Comparison of ENCODE assay signal across 10 cellular contexts in the genomic region with DNA sequence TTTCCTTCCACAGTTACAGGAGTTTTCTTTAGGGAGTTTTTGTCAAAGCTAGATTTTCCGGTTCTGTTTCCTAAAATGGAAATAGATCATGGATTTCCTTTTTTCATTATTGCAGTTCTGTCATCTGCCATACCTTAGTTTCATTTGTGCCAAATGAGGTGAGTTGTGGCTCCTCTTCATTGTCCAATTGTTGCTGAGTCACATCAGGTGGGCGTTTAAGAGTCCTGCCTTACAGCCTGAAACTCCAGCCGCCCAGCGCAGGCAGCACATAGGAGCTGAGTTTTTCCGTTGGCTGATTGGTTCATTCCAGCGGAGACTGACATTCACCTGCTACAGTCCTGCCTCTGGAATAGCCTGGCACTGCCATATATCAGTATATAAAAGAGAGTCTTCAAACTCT. TPM values are rescaled to one million over a fixed set of nuclear protein-coding genes. Genes with fewer than 3 reads are reported as not detected.
DNase-seq lines count a peak whose midpoint lies in the region; ATAC-seq, FAIRE-seq and TF ChIP-seq lines count a peak whose summit lies in the region.
"Had no signal": no experiment of that assay in that cellular context is flagged by ENCODE, and none has a peak within 500 bp of the region (broad histone marks: within the 10 kb centered on the region; RNA-seq: fewer than 3 reads in every experiment).

No MANE protein-coding gene starts in this region.

- CTCF ChIA-PET in HepG2 (lab: Yijun Ruan, JAX; ENCODE audit: low intra/inter-chr PET ratio, low total read pairs), result no interaction called here

- DNase-seq in HepG2 (ENCODE audit: low spot score) (no peak), right lobe of liver (no peak), breast epithelium (ENCODE audit: low spot score in 2 of 2) (peak in 1 of 2 donors; percentile 71), vagina (ENCODE audit: extremely low spot score in 2 of 2) (no peak), midbrain (lab: John Stamatoyannopoulos, UW) (no peak)
- DNase-seq in central memory CD4-positive, alpha-beta T cell, result no peak
- DNase-seq: NCI-H2081; stimulated activated CD4-positive, alpha-beta T cell treated with anti-CD3 and anti-CD28 coated beads, Interleukin-15, amount 100 ng/mL, for 24 hours had no signal

- H3K27ac ChIP-seq in HepG2 (ENCODE audit: extremely low read length, insufficient read depth, low read length) (no peak overlapping the region), right lobe of liver (no peak overlapping the region), breast epithelium (peak overlapping the region; percentile 83 to 85), muscle layer of duodenum (ENCODE audit: low read length) (peak overlapping the region; percentile 46), vagina (peak overlapping the region; percentile 85)

- no peak for TF ChIP-seq EP300 in HepG2 (IDR thresholded peaks at IDR 0.05; ENCODE audit: low read depth in 2 of 2, low read length in 2 of 2)
- no peak for TF ChIP-seq EP300 in HepG2 (CRISPR knock-in tag; IDR thresholded peaks at IDR 0.05; ENCODE audit: borderline replicate concordance)

- H3K4me3 ChIP-seq in HepG2 (replicated peaks in 1 of 3; ENCODE audit: insufficient read depth in 1 of 3, low read depth in 2 of 3, low read length in 3 of 3) (no peak overlapping the region), right lobe of liver (no peak overlapping the region), breast epithelium (no peak overlapping the region), muscle layer of duodenum (ENCODE audit: low read depth in 1 of 2, low read length in 2 of 2) (no peak overlapping the region), vagina (no peak overlapping the region)

- H4K20me1 ChIP-seq in HepG2 (ENCODE audit: insufficient read depth, low read length), result no peaks in the 10 kb centered on the region

- WGBS in HepG2 (ENCODE audit: low lambda C conversion rate), result 93% methylated on average over 6 of the region's 6 CpGs
- 79% methylated on average over 4 of the region's 6 CpGs for WGBS in right lobe of liver (ENCODE audit: insufficient coverage, low coverage, low lambda C conversion rate, missing lambda C conversion rate)

- H3K36me3 ChIP-seq in HepG2 (replicated peaks in 1 of 2; ENCODE audit: control insufficient read depth in 1 of 2, insufficient read depth in 2 of 2, low read length in 2 of 2) (peaks cover 0 to 2% of the 10 kb centered on the region in 2 experiments; a peak in 2 of 5 replicates), right lobe of liver (no peaks in the 10 kb centered on the region), breast epithelium (no peaks in the 10 kb centered on the region), muscle layer of duodenum (ENCODE audit: control insufficient read depth in 1 of 2, insufficient read depth in 2 of 2, low read length in 2 of 2) (no peaks in the 10 kb centered on the region), vagina (no peaks in the 10 kb centered on the region)

- peaks cover 2% of the 10 kb centered on the region for H3K79me2 ChIP-seq in HepG2 (ENCODE audit: insufficient read depth, low read length)

- no TSS peak for BruUV-seq in HepG2 (replicated peaks; lab: Mats Ljungman, UMichigan)

- FAIRE-seq in HepG2 (lab: Jason Lieb, UNC), result no peak

- TF ChIP-seq POLR2A in HepG2 (IDR thresholded peaks at IDR 0.05; ENCODE audit: insufficient read depth in 1 of 2, low read depth in 2 of 2, low read length in 2 of 2) (no peak), right lobe of liver (IDR thresholded peaks at IDR 0.05) (no peak), breast epithelium (IDR thresholded peaks at IDR 0.05) (no peak), vagina (IDR thresholded peaks at IDR 0.05) (no peak)

- H3K27me3 ChIP-seq in HepG2 (ENCODE audit: control insufficient read depth in 1 of 2, insufficient read depth in 2 of 2, low read length in 2 of 2) (no peaks in the 10 kb centered on the region), right lobe of liver (no peaks in the 10 kb centered on the region), breast epithelium (no peaks in the 10 kb centered on the region), muscle layer of duodenum (ENCODE audit: low read depth, low read length) (no peaks in the 10 kb centered on the region), vagina (no peaks in the 10 kb centered on the region)

- intact Hi-C loops in HepG2 (cut with micrococcal nuclease; ENCODE audit: unreplicated experiment) (no loop called here), right lobe of liver (cut with DNase I) (no loop called here), breast epithelium (cut with DNase I; ENCODE audit: low total_unique reads) (loop anchor here (10.0 kb wide), 1 partner anchor 107 kb away; no protein-coding TSS in a partner anchor), vagina (cut with DNase I) (no loop called here)

- in situ Hi-C loops in HepG2 (cut with HindIII; ENCODE audit: extremely low pct_ligation_motif_present, low pct_unique_long_range_greater_than_20kb), result no loop called here

- H3K9me3 ChIP-seq in HepG2 (ENCODE audit: low read length) (no peaks in the 10 kb centered on the region), right lobe of liver (no peaks in the 10 kb centered on the region), breast epithelium (no peaks in the 10 kb centered on the region), muscle layer of duodenum (ENCODE audit: control insufficient read depth in 1 of 2, low read length in 2 of 2) (no peaks in the 10 kb centered on the region), vagina (no peaks in the 10 kb centered on the region)

- TF ChIP-seq CTCF in HepG2 (CRISPR knock-in tag; IDR thresholded peaks at IDR 0.05) (no peak), right lobe of liver (IDR thresholded peaks at IDR 0.05) (no peak), breast epithelium (IDR thresholded peaks at IDR 0.05) (no peak), vagina (IDR thresholded peaks at IDR 0.05) (no peak)

- no peak overlapping the region for H2AFZ ChIP-seq in HepG2 (ENCODE audit: low read length)

- POLR2A ChIA-PET in HepG2 (lab: Yijun Ruan, JAX), result no interaction called here

- no peak overlapping the region for H3K9ac ChIP-seq in HepG2 (ENCODE audit: insufficient read depth, low read depth, low read length)

- H3K4me2 ChIP-seq in HepG2 (ENCODE audit: low read depth, low read length), result no peak overlapping the region

- peaks cover 43% of the 10 kb centered on the region for H3K4me1 ChIP-seq in HepG2 (ENCODE audit: insufficient read depth, low read length)
- peaks cover 0 to 40% (median 7%) of the 10 kb centered on the region in 4 donors for H3K4me1 ChIP-seq in right lobe of liver
- peaks cover 5 to 10% of the 10 kb centered on the region in 2 donors for H3K4me1 ChIP-seq in breast epithelium
- peaks cover 9 to 27% of the 10 kb centered on the region in 2 donors for H3K4me1 ChIP-seq in muscle layer of duodenum (ENCODE audit: control insufficient read depth in 1 of 2, insufficient read depth in 2 of 2, low read length in 2 of 2)
- peaks cover 80% of the 10 kb centered on the region for H3K4me1 ChIP-seq in vagina

- TF ChIP-seq RAD21 in HepG2 (CRISPR knock-in tag; IDR thresholded peaks at IDR 0.05), result no peak

- ATAC-seq in HepG2, result no peak
- no peak for ATAC-seq in right lobe of liver
- no peak for ATAC-seq in HG03442 (IDR thresholded peaks at IDR 0.05; ENCODE audit: unreplicated experiment)

RNA-seq across cellular contexts. Expression of a gene that starts 14.1 kb away (rescaled TPM):
- total RNA-seq in HepG2 (2016; rRNA removed; fragmentation: Illumina TruSeq; extraction: Trizol), result 18.5 and 24.8 TPM in 2 replicates
- 4.5 and 5.1 TPM in 2 replicates for total RNA-seq in HepG2 (2016; cell fraction: cytosol; rRNA removed; fragmentation: Illumina TruSeq; extraction: Trizol; ENCODE audit: low read depth)
- 16.4 and 24.3 TPM in 2 replicates for total RNA-seq in HepG2 (2016; cell fraction: insoluble cytoplasmic fraction; rRNA removed; fragmentation: Illumina TruSeq; extraction: Trizol)
- 10.5 and 11.1 TPM in 2 replicates for total RNA-seq in HepG2 (2016; cell fraction: membrane; rRNA removed; fragmentation: Illumina TruSeq; extraction: Trizol)
- 21.4 and 25.1 TPM in 2 replicates for total RNA-seq in HepG2 (2016; cell fraction: nucleus; rRNA removed; fragmentation: Illumina TruSeq; extraction: Trizol)
- 10.5 and 16.7 TPM in 2 replicates for polyA plus RNA-seq in HepG2 (2011; rRNA removed)
- 10.7 and 11.2 TPM in 2 replicates for polyA plus RNA-seq in HepG2 (2011; cell fraction: cytosol; rRNA removed)
- 26.1 and 29.6 TPM in 2 replicates for polyA plus RNA-seq in HepG2 (2011; cell fraction: nucleus; rRNA removed)
- polyA plus RNA-seq in HepG2 (2012), result 12.9 and 15.5 TPM in 2 replicates
- 1.1 and 1.3 TPM in 2 replicates for polyA plus RNA-seq in HepG2 (2016; cell fraction: cytosol; fragmentation: Illumina TruSeq; extraction: Trizol; ENCODE audit: low read depth)
- polyA plus RNA-seq in HepG2 (2016; cell fraction: insoluble cytoplasmic fraction; fragmentation: Illumina TruSeq; extraction: Trizol; ENCODE audit: low read depth), result 11.6 and 13.1 TPM in 2 replicates
- 2.6 and 2.7 TPM in 2 replicates for polyA plus RNA-seq in HepG2 (2016; cell fraction: membrane; fragmentation: Illumina TruSeq; extraction: Trizol; ENCODE audit: low read depth)
- polyA plus RNA-seq in HepG2 (2016; cell fraction: nucleus; fragmentation: Illumina TruSeq; extraction: Trizol; ENCODE audit: insufficient read depth, low read depth), result 31.1 and 36.4 TPM in 2 replicates
- 20.5 and 28.1 TPM in 2 replicates for polyA minus RNA-seq in HepG2 (2011; rRNA and poly(A)+ RNA removed; ENCODE audit: low replicate concordance)
- 10.0 and 10.2 TPM in 2 replicates for polyA minus RNA-seq in HepG2 (2011; cell fraction: cytosol; rRNA and poly(A)+ RNA removed)
- polyA minus RNA-seq in HepG2 (2011; cell fraction: nucleus; rRNA and poly(A)+ RNA removed), result 14.4 and 26.1 TPM in 2 replicates
- 10 to 100 TPM; 21.2 to 81.5 (median 53.3) TPM for total RNA-seq in right lobe of liver
- 10 to 100 TPM; 27.2 to 43.9 (median 33.1) TPM for total RNA-seq in breast epithelium
- 44.4 TPM for total RNA-seq in vagina

RNA-seq across cellular contexts. Expression of a gene that starts 15.1 kb away (rescaled TPM):
- total RNA-seq in HepG2 (2016; rRNA removed; fragmentation: Illumina TruSeq; extraction: Trizol), result 6.0 and 6.6 TPM in 2 replicates
- total RNA-seq in HepG2 (2016; cell fraction: cytosol; rRNA removed; fragmentation: Illumina TruSeq; extraction: Trizol; ENCODE audit: low read depth), result 3.1 and 4.1 TPM in 2 replicates
- total RNA-seq in HepG2 (2016; cell fraction: insoluble cytoplasmic fraction; rRNA removed; fragmentation: Illumina TruSeq; extraction: Trizol), result 6.0 and 6.4 TPM in 2 replicates
- 5.7 and 6.1 TPM in 2 replicates for total RNA-seq in HepG2 (2016; cell fraction: membrane; rRNA removed; fragmentation: Illumina TruSeq; extraction: Trizol)
- total RNA-seq in HepG2 (2016; cell fraction: nucleus; rRNA removed; fragmentation: Illumina TruSeq; extraction: Trizol), result 2.9 and 4.1 TPM in 2 replicates
- 6.9 TPM in 2 replicates for polyA plus RNA-seq in HepG2 (2011; rRNA removed)
- 4.9 and 6.4 TPM in 2 replicates for polyA plus RNA-seq in HepG2 (2011; cell fraction: cytosol; rRNA removed)
- 3.8 and 4.0 TPM in 2 replicates for polyA plus RNA-seq in HepG2 (2011; cell fraction: nucleus; rRNA removed)
- 3.0 and 3.8 TPM in 2 replicates for polyA plus RNA-seq in HepG2 (2012)
- polyA plus RNA-seq in HepG2 (2016; cell fraction: cytosol; fragmentation: Illumina TruSeq; extraction: Trizol; ENCODE audit: low read depth), result 2.4 and 2.6 TPM in 2 replicates
- 5.2 and 5.7 TPM in 2 replicates for polyA plus RNA-seq in HepG2 (2016; cell fraction: insoluble cytoplasmic fraction; fragmentation: Illumina TruSeq; extraction: Trizol; ENCODE audit: low read depth)
- polyA plus RNA-seq in HepG2 (2016; cell fraction: membrane; fragmentation: Illumina TruSeq; extraction: Trizol; ENCODE audit: low read depth), result 3.5 and 3.9 TPM in 2 replicates
- 4.9 and 5.1 TPM in 2 replicates for polyA plus RNA-seq in HepG2 (2016; cell fraction: nucleus; fragmentation: Illumina TruSeq; extraction: Trizol; ENCODE audit: insufficient read depth, low read depth)
- polyA minus RNA-seq in HepG2 (2011; rRNA and poly(A)+ RNA removed; ENCODE audit: low replicate concordance), result 8.2 and 13.2 TPM in 2 replicates
- polyA minus RNA-seq in HepG2 (2011; cell fraction: cytosol; rRNA and poly(A)+ RNA removed), result 3.2 and 6.0 TPM in 2 replicates
- polyA minus RNA-seq in HepG2 (2011; cell fraction: nucleus; rRNA and poly(A)+ RNA removed), result 1.5 and 2.1 TPM in 2 replicates
- 1 to 10 TPM; 3.9 to 6.8 (median 5.7) TPM for total RNA-seq in right lobe of liver
- 10 to 100 TPM in 2 of 3 donors, 1 to 10 TPM in 1; 8.8 to 13.1 (median 11.9) TPM for total RNA-seq in breast epithelium
- 13.3 TPM for total RNA-seq in vagina

RNA-seq across cellular contexts. Expression of a gene that starts 45.4 kb away (rescaled TPM):
- 68.5 and 79.8 TPM in 2 replicates for total RNA-seq in HepG2 (2016; rRNA removed; fragmentation: Illumina TruSeq; extraction: Trizol)
- 176 and 179 TPM in 2 replicates for total RNA-seq in HepG2 (2016; cell fraction: cytosol; rRNA removed; fragmentation: Illumina TruSeq; extraction: Trizol; ENCODE audit: low read depth)
- 65.6 and 85.2 TPM in 2 replicates for total RNA-seq in HepG2 (2016; cell fraction: insoluble cytoplasmic fraction; rRNA removed; fragmentation: Illumina TruSeq; extraction: Trizol)
- 80.3 and 84.6 TPM in 2 replicates for total RNA-seq in HepG2 (2016; cell fraction: membrane; rRNA removed; fragmentation: Illumina TruSeq; extraction: Trizol)
- total RNA-seq in HepG2 (2016; cell fraction: nucleus; rRNA removed; fragmentation: Illumina TruSeq; extraction: Trizol), result 40.6 and 44.2 TPM in 2 replicates
- polyA plus RNA-seq in HepG2 (2011; rRNA removed), result 63.7 and 67.2 TPM in 2 replicates
- polyA plus RNA-seq in HepG2 (2011; cell fraction: cytosol; rRNA removed), result 53.6 and 85.6 TPM in 2 replicates
- polyA plus RNA-seq in HepG2 (2011; cell fraction: nucleus; rRNA removed), result 128 and 148 TPM in 2 replicates
- polyA plus RNA-seq in HepG2 (2012), result 39.6 and 40.6 TPM in 2 replicates
- polyA plus RNA-seq in HepG2 (2016; cell fraction: cytosol; fragmentation: Illumina TruSeq; extraction: Trizol; ENCODE audit: low read depth), result 61.1 and 71.8 TPM in 2 replicates
- polyA plus RNA-seq in HepG2 (2016; cell fraction: insoluble cytoplasmic fraction; fragmentation: Illumina TruSeq; extraction: Trizol; ENCODE audit: low read depth), result 67.8 and 88.5 TPM in 2 replicates
- polyA plus RNA-seq in HepG2 (2016; cell fraction: membrane; fragmentation: Illumina TruSeq; extraction: Trizol; ENCODE audit: low read depth), result 68.9 and 78.2 TPM in 2 replicates
- polyA plus RNA-seq in HepG2 (2016; cell fraction: nucleus; fragmentation: Illumina TruSeq; extraction: Trizol; ENCODE audit: insufficient read depth, low read depth), result 101 and 105 TPM in 2 replicates
- polyA minus RNA-seq in HepG2 (2011; rRNA and poly(A)+ RNA removed; ENCODE audit: low replicate concordance), result 109 and 143 TPM in 2 replicates
- polyA minus RNA-seq in HepG2 (2011; cell fraction: cytosol; rRNA and poly(A)+ RNA removed), result 29.5 and 39.2 TPM in 2 replicates
- polyA minus RNA-seq in HepG2 (2011; cell fraction: nucleus; rRNA and poly(A)+ RNA removed), result 39.4 and 44.6 TPM in 2 replicates
- 10 to 100 TPM; 27.2 to 67.2 (median 30.5) TPM for total RNA-seq in right lobe of liver
- 10 to 100 TPM; 35.7 to 86.9 (median 55.0) TPM for total RNA-seq in breast epithelium
- 101 TPM for total RNA-seq in vagina

Comparison
In these comparisons a context has a peak if more than half of its experiments do, and no peak if none do; other contexts are left out.
1. H3K27ac ChIP-seq: peak in breast epithelium (2 of 2), muscle layer of duodenum (single experiment) and vagina (single experiment); none in HepG2 (single experiment) and right lobe of liver (0 of 3).